ENCODE assay signal across 8 cellular contexts in genomic region chr5:178460598-178461425, GRCh38.
DNase-seq lines count a peak whose midpoint lies in the region; ATAC-seq and TF ChIP-seq lines count a peak whose summit lies in the region.

No MANE protein-coding gene starts in this region.

- intact Hi-C loops in left cardiac atrium (cut with DNase I): loop anchor here in 1 of 2 donors (5.0 kb wide), 2 partner anchors 86 to 129 kb away; no protein-coding TSS in a partner anchor
- intact Hi-C loops in prostate gland (cut with DNase I): loop anchor here (10.0 kb wide), 1 partner anchor 84 kb away; no protein-coding TSS in a partner anchor

- H3K9ac ChIP-seq in OCI-LY3 (ENCODE audit: low read length): no peak overlapping the region

- no peaks in the 10 kb centered on the region for H3K36me3 ChIP-seq in DOHH2 (ENCODE audit: control insufficient read depth, low read length)
- H3K36me3 ChIP-seq in GM23338 (ENCODE audit: insufficient read depth): no peaks in the 10 kb centered on the region
- H3K36me3 ChIP-seq in OCI-LY3 (replicated peaks; ENCODE audit: low read depth, low read length): no peaks in the 10 kb centered on the region
- H3K36me3 ChIP-seq in prostate gland: no peaks in the 10 kb centered on the region

- no peak overlapping the region for H3K27ac Mint-ChIP-seq in GM23338

- no peaks in the 10 kb centered on the region for H3K36me3 Mint-ChIP-seq in GM23338 (ENCODE audit: low read depth)

- ATAC-seq in GM23338 (peak; percentile 97), left cardiac atrium (peak; percentile 97 to 99), HG03039 (IDR thresholded peaks at IDR 0.05; ENCODE audit: unreplicated experiment) (no peak), GM19452 (IDR thresholded peaks at IDR 0.05; ENCODE audit: unreplicated experiment) (no peak)

- 36% methylated on average over 14 of the region's 14 CpGs for WGBS in prostate gland

- H3K4me2 ChIP-seq in DOHH2 (ENCODE audit: low read length) (no peak overlapping the region), GM23338 (no peak overlapping the region), OCI-LY3 (ENCODE audit: low read length) (no peak overlapping the region)

- peaks cover 4% of the 10 kb centered on the region for H3K27me3 Mint-ChIP-seq in GM23338 (ENCODE audit: insufficient read depth, low read depth, poor library complexity)

- TF ChIP-seq CTCF in DOHH2 (IDR thresholded peaks at IDR 0.05; ENCODE audit: low read depth, low read length, poor library complexity, severe bottlenecking): peak; percentile 89
- TF ChIP-seq CTCF in GM23338 (conservative IDR thresholded peaks at IDR 0.05; ENCODE audit: low read depth in 2 of 2): peak; percentile 81 to 92
- peak; percentile 61 for TF ChIP-seq CTCF in OCI-LY3 (IDR thresholded peaks at IDR 0.05; ENCODE audit: low read depth, low read length)
- TF ChIP-seq CTCF in prostate gland (IDR thresholded peaks at IDR 0.05): peak; percentile 42 to 75 (median 62)

- DNase-seq in GM23338 (ENCODE audit: low spot score) (peak; percentile 87), left cardiac atrium (peak; percentile 85), prostate gland (ENCODE audit: low spot score) (peak; percentile 48)
- DNase-seq in activated naive CD4-positive, alpha-beta T cell treated with anti-CD3 and anti-CD28 coated beads, Interleukin-2, amount 50 U/mL, for 16 hours: peak; percentile 35

- H3K9me3 ChIP-seq in DOHH2 (ENCODE audit: control insufficient read depth, insufficient read depth, low read length): no peaks in the 10 kb centered on the region
- no peaks in the 10 kb centered on the region for H3K9me3 ChIP-seq in OCI-LY3 (ENCODE audit: insufficient read depth, low read length)
- H3K9me3 ChIP-seq in prostate gland: no peaks in the 10 kb centered on the region

- H3F3A ChIP-seq in DOHH2 (ENCODE audit: control insufficient read depth, insufficient read depth): no peaks in the 10 kb centered on the region
- 0 out of 2 replicates have a peak, but pooled peaks cover 4% of the 10 kb centered on the region for H3F3A ChIP-seq in GM23338 (replicated peaks; ENCODE audit: low read depth)

- no peak overlapping the region for H3K27ac ChIP-seq in DOHH2 (ENCODE audit: low read depth, low read length)
- no peak overlapping the region for H3K27ac ChIP-seq in GM23338 (ENCODE audit: low read depth)
- no peak overlapping the region for H3K27ac ChIP-seq in OCI-LY3 (ENCODE audit: low read length)
- no peak overlapping the region for H3K27ac ChIP-seq in prostate gland

- no peaks in the 10 kb centered on the region for H4K20me1 ChIP-seq in DOHH2 (ENCODE audit: control insufficient read depth, insufficient read depth, low read depth, low read length)
- no peaks in the 10 kb centered on the region for H4K20me1 ChIP-seq in GM23338 (replicated peaks; ENCODE audit: insufficient read depth)
- no peaks in the 10 kb centered on the region for H4K20me1 ChIP-seq in OCI-LY3 (ENCODE audit: insufficient read depth, low read length)

- H3K9me3 Mint-ChIP-seq in GM23338: no peaks in the 10 kb centered on the region; the same call in 2 of the 3 replicates

- H2AFZ ChIP-seq in GM23338 (no peak overlapping the region), OCI-LY3 (ENCODE audit: low read depth, low read length) (no peak overlapping the region)

- H3K4me1 ChIP-seq in DOHH2 (ENCODE audit: control insufficient read depth, low read length): no peaks in the 10 kb centered on the region
- peaks cover 24% of the 10 kb centered on the region for H3K4me1 ChIP-seq in GM23338 (ENCODE audit: insufficient read depth)
- H3K4me1 ChIP-seq in OCI-LY3 (ENCODE audit: low read length): no peaks in the 10 kb centered on the region
- H3K4me1 ChIP-seq in prostate gland (replicated peaks): no peaks in the 10 kb centered on the region

- H3K27me3 ChIP-seq in DOHH2 (ENCODE audit: control insufficient read depth, low read length): no peaks in the 10 kb centered on the region
- H3K27me3 ChIP-seq in GM23338 (ENCODE audit: insufficient read depth): no peaks in the 10 kb centered on the region
- H3K27me3 ChIP-seq in OCI-LY3 (ENCODE audit: low read depth, low read length): no peaks in the 10 kb centered on the region
- H3K27me3 ChIP-seq in prostate gland (replicated peaks; ENCODE audit: insufficient read depth): no peaks in the 10 kb centered on the region

- H3K9me2 ChIP-seq in DOHH2 (replicated peaks; ENCODE audit: control insufficient read depth, low read length) (no peaks in the 10 kb centered on the region), GM23338 (ENCODE audit: insufficient read depth) (no peaks in the 10 kb centered on the region)

- no peak for TF ChIP-seq POLR2A in prostate gland (IDR thresholded peaks at IDR 0.05)

- H3K4me3 ChIP-seq in DOHH2 (ENCODE audit: low read length) (no peak overlapping the region), GM23338 (no peak overlapping the region), OCI-LY3 (ENCODE audit: low read length) (no peak overlapping the region), prostate gland (no peak overlapping the region)

- no peaks in the 10 kb centered on the region for H3K79me2 ChIP-seq in DOHH2 (ENCODE audit: control insufficient read depth, low read length)
- H3K79me2 ChIP-seq in GM23338 (replicated peaks; ENCODE audit: insufficient read depth): no peaks in the 10 kb centered on the region; the same call in 1 of the 2 replicates
- no peaks in the 10 kb centered on the region for H3K79me2 ChIP-seq in OCI-LY3 (ENCODE audit: low read length)

- H3K4me1 Mint-ChIP-seq in GM23338: peaks cover 31% of the 10 kb centered on the region

- H3K4me3 Mint-ChIP-seq in GM23338: no peak overlapping the region

TF ChIP-seq in GM23338, 12 proteins besides CTCF, POLR2A, EP300 and RAD21:
- TF ChIP-seq CREB1 (CRISPR knock-in tag; IDR thresholded peaks at IDR 0.05; ENCODE audit: low read depth) (no peak), POLR2AphosphoS5 (IDR thresholded peaks at IDR 0.05; ENCODE audit: low read depth) (0 out of 2 replicates have a peak, but pooled peaks have one; percentile 19), JUNB (IDR thresholded peaks at IDR 0.05; ENCODE audit: unreplicated experiment) (no peak), STAT1 (IDR thresholded peaks at IDR 0.05; ENCODE audit: unreplicated experiment) (no peak)
- TF ChIP-seq, protein P1, sequence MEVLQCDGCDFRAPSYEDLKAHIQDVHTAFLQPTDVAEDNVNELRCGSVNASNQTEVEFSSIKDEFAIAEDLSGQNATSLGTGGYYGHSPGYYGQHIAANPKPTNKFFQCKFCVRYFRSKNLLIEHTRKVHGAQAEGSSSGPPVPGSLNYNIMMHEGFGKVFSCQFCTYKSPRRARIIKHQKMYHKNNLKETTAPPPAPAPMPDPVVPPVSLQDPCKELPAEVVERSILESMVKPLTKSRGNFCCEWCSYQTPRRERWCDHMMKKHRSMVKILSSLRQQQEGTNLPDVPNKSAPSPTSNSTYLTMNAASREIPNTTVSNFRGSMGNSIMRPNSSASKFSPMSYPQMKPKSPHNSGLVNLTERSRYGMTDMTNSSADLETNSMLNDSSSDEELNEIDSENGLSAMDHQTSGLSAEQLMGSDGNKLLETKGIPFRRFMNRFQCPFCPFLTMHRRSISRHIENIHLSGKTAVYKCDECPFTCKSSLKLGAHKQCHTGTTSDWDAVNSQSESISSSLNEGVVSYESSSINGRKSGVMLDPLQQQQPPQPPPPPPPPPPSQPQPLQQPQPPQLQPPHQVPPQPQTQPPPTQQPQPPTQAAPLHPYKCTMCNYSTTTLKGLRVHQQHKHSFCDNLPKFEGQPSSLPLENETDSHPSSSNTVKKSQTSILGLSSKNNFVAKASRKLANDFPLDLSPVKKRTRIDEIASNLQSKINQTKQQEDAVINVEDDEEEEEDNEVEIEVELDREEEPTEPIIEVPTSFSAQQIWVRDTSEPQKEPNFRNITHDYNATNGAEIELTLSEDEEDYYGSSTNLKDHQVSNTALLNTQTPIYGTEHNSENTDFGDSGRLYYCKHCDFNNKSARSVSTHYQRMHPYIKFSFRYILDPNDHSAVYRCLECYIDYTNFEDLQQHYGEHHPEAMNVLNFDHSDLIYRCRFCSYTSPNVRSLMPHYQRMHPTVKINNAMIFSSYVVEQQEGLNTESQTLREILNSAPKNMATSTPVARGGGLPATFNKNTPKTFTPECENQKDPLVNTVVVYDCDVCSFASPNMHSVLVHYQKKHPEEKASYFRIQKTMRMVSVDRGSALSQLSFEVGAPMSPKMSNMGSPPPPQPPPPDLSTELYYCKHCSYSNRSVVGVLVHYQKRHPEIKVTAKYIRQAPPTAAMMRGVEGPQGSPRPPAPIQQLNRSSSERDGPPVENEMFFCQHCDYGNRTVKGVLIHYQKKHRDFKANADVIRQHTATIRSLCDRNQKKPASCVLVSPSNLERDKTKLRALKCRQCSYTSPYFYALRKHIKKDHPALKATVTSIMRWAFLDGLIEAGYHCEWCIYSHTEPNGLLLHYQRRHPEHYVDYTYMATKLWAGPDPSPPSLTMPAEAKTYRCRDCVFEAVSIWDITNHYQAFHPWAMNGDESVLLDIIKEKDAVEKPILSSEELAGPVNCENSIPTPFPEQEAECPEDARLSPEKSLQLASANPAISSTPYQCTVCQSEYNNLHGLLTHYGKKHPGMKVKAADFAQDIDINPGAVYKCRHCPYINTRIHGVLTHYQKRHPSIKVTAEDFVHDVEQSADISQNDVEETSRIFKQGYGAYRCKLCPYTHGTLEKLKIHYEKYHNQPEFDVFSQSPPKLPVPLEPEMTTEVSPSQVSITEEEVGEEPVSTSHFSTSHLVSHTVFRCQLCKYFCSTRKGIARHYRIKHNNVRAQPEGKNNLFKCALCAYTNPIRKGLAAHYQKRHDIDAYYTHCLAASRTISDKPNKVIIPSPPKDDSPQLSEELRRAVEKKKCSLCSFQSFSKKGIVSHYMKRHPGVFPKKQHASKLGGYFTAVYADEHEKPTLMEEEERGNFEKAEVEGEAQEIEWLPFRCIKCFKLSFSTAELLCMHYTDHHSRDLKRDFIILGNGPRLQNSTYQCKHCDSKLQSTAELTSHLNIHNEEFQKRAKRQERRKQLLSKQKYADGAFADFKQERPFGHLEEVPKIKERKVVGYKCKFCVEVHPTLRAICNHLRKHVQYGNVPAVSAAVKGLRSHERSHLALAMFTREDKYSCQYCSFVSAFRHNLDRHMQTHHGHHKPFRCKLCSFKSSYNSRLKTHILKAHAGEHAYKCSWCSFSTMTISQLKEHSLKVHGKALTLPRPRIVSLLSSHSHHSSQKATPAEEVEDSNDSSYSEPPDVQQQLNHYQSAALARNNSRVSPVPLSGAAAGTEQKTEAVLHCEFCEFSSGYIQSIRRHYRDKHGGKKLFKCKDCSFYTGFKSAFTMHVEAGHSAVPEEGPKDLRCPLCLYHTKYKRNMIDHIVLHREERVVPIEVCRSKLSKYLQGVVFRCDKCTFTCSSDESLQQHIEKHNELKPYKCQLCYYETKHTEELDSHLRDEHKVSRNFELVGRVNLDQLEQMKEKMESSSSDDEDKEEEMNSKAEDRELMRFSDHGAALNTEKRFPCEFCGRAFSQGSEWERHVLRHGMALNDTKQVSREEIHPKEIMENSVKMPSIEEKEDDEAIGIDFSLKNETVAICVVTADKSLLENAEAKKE (CRISPR knock-in tag; IDR thresholded peaks at IDR 0.05): no peak

Comparison
In these comparisons a context has a peak if more than half of its experiments do, and no peak if none do; other contexts are left out.
1. ATAC-seq: peak in GM23338 (single experiment) and left cardiac atrium (2 of 2); none in HG03039 (single experiment) and GM19452 (single experiment).
2. DNase-seq: peak in every context shown above with its lines; median percentile 87 in GM23338; 85 in left cardiac atrium; 48 in prostate gland; 35 in activated naive CD4-positive, alpha-beta T cell treated with anti-CD3 and anti-CD28 coated beads, Interleukin-2, amount 50 U/mL, for 16 hours.
3. Peak in every context shown above with its lines, with median percentiles within 50 percentile points of each other: CTCF ChIP-seq.